In genomic region chrX:39665830-39666518, GRCh38 we compare ENCODE assay signal across 29 cellular contexts.
DNase-seq lines count a peak whose midpoint lies in the region; ATAC-seq and TF ChIP-seq lines count a peak whose summit lies in the region.
"Had no signal": no experiment of that assay in that cellular context is flagged by ENCODE, and none has a peak within 500 bp of the region (broad histone marks: within the 10 kb centered on the region; RNA-seq: fewer than 3 reads in every experiment).

No MANE protein-coding gene starts in this region.

- no peak overlapping the region for H4K5ac ChIP-seq in mesendoderm (ENCODE audit: low read length)

- H3K27me3 ChIP-seq in PC-3 (ENCODE audit: low read length), result no peaks in the 10 kb centered on the region
- no peaks in the 10 kb centered on the region for H3K27me3 ChIP-seq in mesendoderm (ENCODE audit: insufficient read depth, low read length, poor library complexity)
- H3K27me3 ChIP-seq: cardiac muscle cell, foreskin keratinocyte, SJCRH30, transverse colon had no signal

- H3K9me2 ChIP-seq in PC-3 (replicated peaks; ENCODE audit: low read length), result no peaks in the 10 kb centered on the region

- no peaks in the 10 kb centered on the region for H3K9me3 Mint-ChIP-seq in glutamatergic neuron (ENCODE audit: unreplicated experiment)
- H3K9me3 Mint-ChIP-seq: activated CD4-positive, alpha-beta T cell treated with anti-CD3 and anti-CD28 coated beads, Interleukin-2, amount 10 ng/mL, durations not matched to agents 24 days and 14 days; activated naive CD4-positive, alpha-beta T cell treated with anti-CD3 and anti-CD28 coated beads, Interleukin-2, amount 50 U/mL, for 24 hours; natural killer cell treated with Interleukin-12 subunit alpha and Interleukin-12 subunit beta and Interleukin-15 and Interleukin-18, amount 100 ng/mL, for 72 hours; stimulated activated effector memory CD8-positive, alpha-beta T cell treated with anti-CD3 and anti-CD28 coated beads, Interleukin-12 subunit alpha, Interleukin-12 subunit beta, amount 100 ng/mL, for 72 hours; T-cell had no signal

- in situ Hi-C loops in Caki2 (cut with HindIII; ENCODE audit: low pct_unique_long_range_greater_than_20kb, low sequenced_read_pairs), result no loop called here

- H3K4me3 ChIP-seq in PC-3 (ENCODE audit: low read length), result no peak overlapping the region
- H3K4me3 ChIP-seq in epithelial cell of proximal tubule (ENCODE audit: low read depth, low read length), result no peak overlapping the region
- no peak overlapping the region for H3K4me3 ChIP-seq in mesendoderm (ENCODE audit: low read length)
- H3K4me3 ChIP-seq: cardiac muscle cell, HAP-1, lung, mucosa of descending colon, SJCRH30, transverse colon had no signal

- no peak overlapping the region for H3K27ac Mint-ChIP-seq in glutamatergic neuron (ENCODE audit: unreplicated experiment)
- H3K27ac Mint-ChIP-seq: activated CD4-positive, alpha-beta T cell treated with anti-CD3 and anti-CD28 coated beads, Interleukin-2, amount 10 ng/mL, durations not matched to agents 24 days and 14 days; activated naive CD4-positive, alpha-beta T cell treated with anti-CD3 and anti-CD28 coated beads, Interleukin-2, amount 50 U/mL, for 24 hours; natural killer cell treated with Interleukin-12 subunit alpha and Interleukin-12 subunit beta and Interleukin-15 and Interleukin-18, amount 100 ng/mL, for 72 hours; stimulated activated effector memory CD8-positive, alpha-beta T cell treated with anti-CD3 and anti-CD28 coated beads, Interleukin-12 subunit alpha, Interleukin-12 subunit beta, amount 100 ng/mL, for 72 hours; T-cell had no signal

- H3K56ac ChIP-seq in mesendoderm (ENCODE audit: low read length), result no peak overlapping the region

- H3K4me2 ChIP-seq in PC-3 (ENCODE audit: low read length) (no peak overlapping the region), mesendoderm (ENCODE audit: low read length) (no peak overlapping the region)

- no peaks in the 10 kb centered on the region for H3K36me3 Mint-ChIP-seq in glutamatergic neuron (ENCODE audit: unreplicated experiment)
- H3K36me3 Mint-ChIP-seq: activated naive CD4-positive, alpha-beta T cell treated with anti-CD3 and anti-CD28 coated beads, Interleukin-2, amount 50 U/mL, for 24 hours; natural killer cell treated with Interleukin-12 subunit alpha and Interleukin-12 subunit beta and Interleukin-15 and Interleukin-18, amount 100 ng/mL, for 72 hours; stimulated activated effector memory CD8-positive, alpha-beta T cell treated with anti-CD3 and anti-CD28 coated beads, Interleukin-12 subunit alpha, Interleukin-12 subunit beta, amount 100 ng/mL, for 72 hours; T-cell had no signal

- no peak overlapping the region for H2AFZ ChIP-seq in PC-3 (ENCODE audit: low read length)

- WGBS in mesendoderm (ENCODE audit: extremely low coverage, insufficient coverage, low lambda C conversion rate), result no CpG with 5 or more reads among the region's 3 CpGs

- CTCF ChIA-PET in PC-3 (lab: Charles Lee), result no interaction called here

- H3K4me1 ChIP-seq in PC-3 (ENCODE audit: insufficient read depth, low read length) (no peaks in the 10 kb centered on the region), mesendoderm (ENCODE audit: control insufficient read depth, low read depth, low read length) (no peaks in the 10 kb centered on the region)
- H3K4me1 ChIP-seq: foreskin keratinocyte, HAP-1, transverse colon had no signal

- H3K9ac ChIP-seq in PC-3 (ENCODE audit: low read length), result no peak overlapping the region
- no peak overlapping the region for H3K9ac ChIP-seq in mesendoderm (ENCODE audit: low read length)

- no peak overlapping the region for H3K4me3 Mint-ChIP-seq in glutamatergic neuron (ENCODE audit: unreplicated experiment)
- H3K4me3 Mint-ChIP-seq: activated CD4-positive, alpha-beta T cell treated with anti-CD3 and anti-CD28 coated beads, Interleukin-2, amount 10 ng/mL, durations not matched to agents 24 days and 14 days; activated naive CD4-positive, alpha-beta T cell treated with anti-CD3 and anti-CD28 coated beads, Interleukin-2, amount 50 U/mL, for 24 hours; natural killer cell treated with Interleukin-12 subunit alpha and Interleukin-12 subunit beta and Interleukin-15 and Interleukin-18, amount 100 ng/mL, for 72 hours; stimulated activated effector memory CD8-positive, alpha-beta T cell treated with anti-CD3 and anti-CD28 coated beads, Interleukin-12 subunit alpha, Interleukin-12 subunit beta, amount 100 ng/mL, for 72 hours; T-cell had no signal

- POLR2A ChIA-PET in PC-3 (lab: Charles Lee; ENCODE audit: unreplicated experiment), result no interaction called here

- no peak for ATAC-seq in PC-3
- no peak for ATAC-seq in HG03139 (IDR thresholded peaks at IDR 0.05; ENCODE audit: unreplicated experiment)
- ATAC-seq: foreskin keratinocyte; mucosa of descending colon; natural killer cell treated with Interleukin-12 subunit alpha and Interleukin-12 subunit beta and Interleukin-15 and Interleukin-18, amount 100 ng/mL, for 72 hours; stimulated activated effector memory CD8-positive, alpha-beta T cell treated with anti-CD3 and anti-CD28 coated beads, Interleukin-12 subunit alpha, Interleukin-12 subunit beta, amount 100 ng/mL, for 72 hours; T-cell had no signal

- no peaks in the 10 kb centered on the region for H3K36me3 ChIP-seq in PC-3 (ENCODE audit: low read depth, low read length)
- H3K36me3 ChIP-seq in mesendoderm (ENCODE audit: control insufficient read depth, insufficient read depth, low read length), result no peaks in the 10 kb centered on the region
- H3K36me3 ChIP-seq: cardiac muscle cell, HAP-1, SJCRH30, transverse colon had no signal

- H3K4me1 Mint-ChIP-seq in glutamatergic neuron (ENCODE audit: low read depth, unreplicated experiment), result peaks cover 8% of the 10 kb centered on the region
- H3K4me1 Mint-ChIP-seq: activated CD4-positive, alpha-beta T cell treated with anti-CD3 and anti-CD28 coated beads, Interleukin-2, amount 10 ng/mL, durations not matched to agents 24 days and 14 days; activated naive CD4-positive, alpha-beta T cell treated with anti-CD3 and anti-CD28 coated beads, Interleukin-2, amount 50 U/mL, for 24 hours; stimulated activated effector memory CD8-positive, alpha-beta T cell treated with anti-CD3 and anti-CD28 coated beads, Interleukin-12 subunit alpha, Interleukin-12 subunit beta, amount 100 ng/mL, for 72 hours; T-cell had no signal

- H3K18ac ChIP-seq in mesendoderm (ENCODE audit: low read length), result peak overlapping the region; percentile 28

- H3K9me3 ChIP-seq in PC-3 (ENCODE audit: low read length), result no peaks in the 10 kb centered on the region
- H3K9me3 ChIP-seq: HAP-1, mucosa of descending colon, SJCRH30, transverse colon had no signal

- H2BK15ac ChIP-seq in mesendoderm (replicated peaks; ENCODE audit: low read depth), result no peak overlapping the region

- DNase-seq in Caki2 (ENCODE audit: low read depth) (peak; percentile 53), PC-3 (peak; percentile 7), epithelial cell of proximal tubule (ENCODE audit: low read depth) (peak; percentile 39), mesendoderm (no peak), AML-193 (lab: John Stamatoyannopoulos, UW) (no peak), glutamatergic neuron (no peak)
- DNase-seq in activated CD4-positive, CD25-positive, alpha-beta regulatory T cell treated with anti-CD3 and anti-CD28 coated beads, Interleukin-2, amount 50 U/mL, for 72 hours, result no peak
- DNase-seq: activated CD4-positive, alpha-beta T cell treated with anti-CD3 and anti-CD28 coated beads, Interleukin-2, amount 10 ng/mL, durations not matched to agents 24 days and 14 days; effector memory CD4-positive, alpha-beta T cell; erythroblast; foreskin keratinocyte; mucosa of descending colon; NCI-H1436; NCI-H2107; NCI-H446; NCI-H748 treated with DMSO at 0.1 percent for 48 hours; SJCRH30; stimulated activated CD4-positive, alpha-beta T cell treated with anti-CD3 and anti-CD28 coated beads, Interleukin-15, amount 100 ng/mL, for 24 hours; T-cell; transverse colon had no signal

- H3K79me2 ChIP-seq in PC-3 (ENCODE audit: low read length) (no peaks in the 10 kb centered on the region), mesendoderm (ENCODE audit: control insufficient read depth, insufficient read depth, low read length) (no peaks in the 10 kb centered on the region)

- H2BK120ac ChIP-seq in mesendoderm (ENCODE audit: low read depth, low read length), result no peak overlapping the region

- H3K27me3 Mint-ChIP-seq in glutamatergic neuron (ENCODE audit: unreplicated experiment), result peaks cover 7% of the 10 kb centered on the region
- H3K27me3 Mint-ChIP-seq: activated CD4-positive, alpha-beta T cell treated with anti-CD3 and anti-CD28 coated beads, Interleukin-2, amount 10 ng/mL, durations not matched to agents 24 days and 14 days; activated naive CD4-positive, alpha-beta T cell treated with anti-CD3 and anti-CD28 coated beads, Interleukin-2, amount 50 U/mL, for 24 hours had no signal

- BruUV-seq in PC-3 (replicated peaks; lab: Mats Ljungman, UMichigan), result no TSS peak

- no peak overlapping the region for H4K8ac ChIP-seq in mesendoderm (ENCODE audit: low read depth, low read length)

- H3F3A ChIP-seq in PC-3 (ENCODE audit: low read length, unreplicated experiment), result no peaks in the 10 kb centered on the region

- H3K79me1 ChIP-seq in mesendoderm (ENCODE audit: low read length), result no peaks in the 10 kb centered on the region

- no peak overlapping the region for H2BK5ac ChIP-seq in mesendoderm (ENCODE audit: low read length)

- H3K27ac ChIP-seq in PC-3 (ENCODE audit: low read length) (no peak overlapping the region), mesendoderm (ENCODE audit: low read depth, low read length) (no peak overlapping the region)
- H3K27ac ChIP-seq: C4-2B, cardiac muscle cell, foreskin keratinocyte, HL-60, SJCRH30, transverse colon had no signal

- H3K23ac ChIP-seq in mesendoderm (ENCODE audit: low read length), result no peak overlapping the region

- TF ChIP-seq CTCF in PC-3 (conservative IDR thresholded peaks at IDR 0.05; ENCODE audit: low read depth, low read length), result no peak
- no peak for TF ChIP-seq CTCF in epithelial cell of proximal tubule (conservative IDR thresholded peaks at IDR 0.05; ENCODE audit: low read depth, low read length)
- TF ChIP-seq CTCF in glutamatergic neuron (IDR thresholded peaks at IDR 0.05; ENCODE audit: partially characterized antibody, unreplicated experiment), result no peak

- intact Hi-C loops in PC-3 (cut with micrococcal nuclease), result no loop called here

- no peaks in the 10 kb centered on the region for H4K20me1 ChIP-seq in PC-3 (ENCODE audit: low read length)

- no peak overlapping the region for H2AK5ac ChIP-seq in mesendoderm (ENCODE audit: low read length)

- H3K4ac ChIP-seq in mesendoderm (ENCODE audit: low read depth, low read length), result no peak overlapping the region

Comparison
In these comparisons a context has a peak if more than half of its experiments do, and no peak if none do; other contexts are left out.
1. DNase-seq: peak in Caki2 (single experiment), PC-3 (single experiment) and epithelial cell of proximal tubule (single experiment); none in mesendoderm (single experiment), AML-193 (0 of 2), glutamatergic neuron (single experiment) and activated CD4-positive, CD25-positive, alpha-beta regulatory T cell treated with anti-CD3 and anti-CD28 coated beads, Interleukin-2, amount 50 U/mL, for 72 hours (single experiment).